Comparison of ENCODE assay signal across 15 cellular contexts in the genomic region with DNA sequence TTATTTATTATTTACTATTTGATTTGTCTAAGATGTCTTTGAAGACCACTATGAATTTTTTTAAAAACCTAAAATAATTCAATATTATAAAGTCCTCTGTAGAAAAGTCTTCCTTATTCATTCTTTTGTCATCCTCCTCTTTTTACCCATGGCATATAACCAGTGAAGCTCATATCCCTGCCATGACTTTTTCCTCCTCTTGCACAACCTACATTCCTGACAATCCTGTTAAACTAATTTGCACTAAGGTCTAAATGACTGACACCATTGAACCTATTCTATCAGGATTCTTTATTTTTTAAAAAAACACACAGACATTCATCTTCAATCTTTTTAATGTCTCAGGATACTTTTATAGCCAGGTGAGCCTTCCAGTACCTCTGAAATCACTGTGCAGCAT.
DNase-seq lines count a peak whose midpoint lies in the region; ATAC-seq and TF ChIP-seq lines count a peak whose summit lies in the region.
"Had no signal": no experiment of that assay in that cellular context is flagged by ENCODE, and none has a peak within 500 bp of the region (broad histone marks: within the 10 kb centered on the region; RNA-seq: fewer than 3 reads in every experiment).

No MANE protein-coding gene starts in this region.

- no peak overlapping the region for H3K9ac ChIP-seq in neural progenitor cell
- H3K9ac ChIP-seq in colonic mucosa (ENCODE audit: low read depth in 2 of 2, low read length in 2 of 2): no peak overlapping the region
- H3K9ac ChIP-seq: KMS-11 had no signal

- TF ChIP-seq CTCF in fibroblast of the aortic adventitia (IDR thresholded peaks at IDR 0.05; ENCODE audit: insufficient read depth, low read length) (no peak), neural progenitor cell (IDR thresholded peaks at IDR 0.05) (no peak), colonic mucosa (IDR thresholded peaks at IDR 0.05) (no peak)

- intact Hi-C loops in colonic mucosa (cut with DNase I): loop anchor here (5.0 kb wide), 1 partner anchor 381 kb away; no protein-coding TSS in a partner anchor

- no peak overlapping the region for H3K4me3 ChIP-seq in fibroblast of the aortic adventitia (ENCODE audit: low read depth, low read length)
- no peak overlapping the region for H3K4me3 ChIP-seq in neural progenitor cell
- H3K4me3 ChIP-seq in colonic mucosa: no peak overlapping the region
- H3K4me3 ChIP-seq in H7 (ENCODE audit: insufficient read depth, low read depth, low read length): no peak overlapping the region
- H3K4me3 ChIP-seq: PC-9, SK-N-MC had no signal

- no peaks in the 10 kb centered on the region for H3F3A ChIP-seq in neural progenitor cell (ENCODE audit: low read depth)

- H3K36me3 ChIP-seq in neural progenitor cell: no peaks in the 10 kb centered on the region
- no peaks in the 10 kb centered on the region for H3K36me3 ChIP-seq in colonic mucosa
- H3K36me3 ChIP-seq in H7 (replicated peaks; ENCODE audit: control insufficient read depth, insufficient read depth, low read length): no peaks in the 10 kb centered on the region

- H2AFZ ChIP-seq in neural progenitor cell (replicated peaks): no peak overlapping the region
- H2AFZ ChIP-seq: PC-9 had no signal

- peaks cover 44% of the 10 kb centered on the region for H3K4me1 Mint-ChIP-seq in activated T-helper 17 cell treated with anti-CD3 and anti-CD28 coated beads, Interleukin-2, amount 50 U/mL, for 72 hours
- H3K4me1 Mint-ChIP-seq in neural progenitor cell: peaks cover 3% of the 10 kb centered on the region
- H3K4me1 Mint-ChIP-seq: B cell had no signal

- DNase-seq in GM03348 (ENCODE audit: low spot score): peak; percentile 32
- peak; percentile 40 for DNase-seq in fibroblast of the aortic adventitia (ENCODE audit: low read depth)
- no peak for DNase-seq in neural progenitor cell (ENCODE audit: low spot score)
- DNase-seq in NCI-H1048 (lab: John Stamatoyannopoulos, UW): no peak
- DNase-seq in colonic mucosa: no peak
- no peak for DNase-seq in H7
- DNase-seq: CD4-positive, alpha-beta memory T cell; NCI-H1105; NCI-H1694 treated with DMSO at 0.1 percent for 48 hours had no signal

- H3K27me3 ChIP-seq in neural progenitor cell: no peaks in the 10 kb centered on the region
- H3K27me3 ChIP-seq in colonic mucosa: no peaks in the 10 kb centered on the region
- no peaks in the 10 kb centered on the region for H3K27me3 ChIP-seq in H7 (ENCODE audit: control insufficient read depth, insufficient read depth, low read length)

- ATAC-seq in activated T-helper 17 cell treated with anti-CD3 and anti-CD28 coated beads, Interleukin-2, amount 50 U/mL, for 72 hours (replicated peaks): no peak

- H4K20me1 ChIP-seq in neural progenitor cell (ENCODE audit: low read depth): no peaks in the 10 kb centered on the region

- peaks cover 14% of the 10 kb centered on the region for H3K4me1 ChIP-seq in neural progenitor cell
- H3K4me1 ChIP-seq in colonic mucosa: no peaks in the 10 kb centered on the region

- no peaks in the 10 kb centered on the region for H3K9me3 Mint-ChIP-seq in activated T-helper 17 cell treated with anti-CD3 and anti-CD28 coated beads, Interleukin-2, amount 50 U/mL, for 72 hours
- no peaks in the 10 kb centered on the region for H3K9me3 Mint-ChIP-seq in neural progenitor cell
- H3K9me3 Mint-ChIP-seq: CD4-positive, alpha-beta memory T cell had no signal

- H3K79me2 ChIP-seq in neural progenitor cell (ENCODE audit: low read depth): no peaks in the 10 kb centered on the region

- H3K27me3 Mint-ChIP-seq in activated T-helper 17 cell treated with anti-CD3 and anti-CD28 coated beads, Interleukin-2, amount 50 U/mL, for 72 hours: no peaks in the 10 kb centered on the region
- H3K27me3 Mint-ChIP-seq in neural progenitor cell (ENCODE audit: insufficient read depth, low read depth): no peaks in the 10 kb centered on the region
- H3K27me3 Mint-ChIP-seq: B cell; CD4-positive, alpha-beta memory T cell had no signal

- peaks cover 57% of the 10 kb centered on the region for H3K36me3 Mint-ChIP-seq in activated T-helper 17 cell treated with anti-CD3 and anti-CD28 coated beads, Interleukin-2, amount 50 U/mL, for 72 hours (ENCODE audit: low read depth)
- peaks cover 7% of the 10 kb centered on the region for H3K36me3 Mint-ChIP-seq in neural progenitor cell

- H3K4me3 Mint-ChIP-seq in activated T-helper 17 cell treated with anti-CD3 and anti-CD28 coated beads, Interleukin-2, amount 50 U/mL, for 72 hours: no peak overlapping the region
- H3K4me3 Mint-ChIP-seq in neural progenitor cell: no peak overlapping the region
- H3K4me3 Mint-ChIP-seq: B cell; CD4-positive, alpha-beta memory T cell had no signal

- H3K27ac Mint-ChIP-seq in activated T-helper 17 cell treated with anti-CD3 and anti-CD28 coated beads, Interleukin-2, amount 50 U/mL, for 72 hours: peak overlapping the region; percentile 11
- no peak overlapping the region for H3K27ac Mint-ChIP-seq in neural progenitor cell
- H3K27ac Mint-ChIP-seq: B cell had no signal

- H3K9me3 ChIP-seq in neural progenitor cell (ENCODE audit: low read depth): no peaks in the 10 kb centered on the region
- no peaks in the 10 kb centered on the region for H3K9me3 ChIP-seq in colonic mucosa

- H3K27ac ChIP-seq in neural progenitor cell (no peak overlapping the region), colonic mucosa (no peak overlapping the region)
- H3K27ac ChIP-seq: HL-60, KMS-11, PC-9, SK-N-MC had no signal

- peak overlapping the region; percentile 8 for H3K4me2 ChIP-seq in neural progenitor cell
- H3K4me2 ChIP-seq: KMS-11, PC-9 had no signal

Comparison
In these comparisons a context has a peak if more than half of its experiments do, and no peak if none do; other contexts are left out.
1. DNase-seq: peak in GM03348 (single experiment) and fibroblast of the aortic adventitia (single experiment); none in neural progenitor cell (single experiment), NCI-H1048 (single experiment), colonic mucosa (single experiment) and H7 (single experiment).